8 cellular contexts compared by ENCODE assay signal in the genomic region with DNA sequence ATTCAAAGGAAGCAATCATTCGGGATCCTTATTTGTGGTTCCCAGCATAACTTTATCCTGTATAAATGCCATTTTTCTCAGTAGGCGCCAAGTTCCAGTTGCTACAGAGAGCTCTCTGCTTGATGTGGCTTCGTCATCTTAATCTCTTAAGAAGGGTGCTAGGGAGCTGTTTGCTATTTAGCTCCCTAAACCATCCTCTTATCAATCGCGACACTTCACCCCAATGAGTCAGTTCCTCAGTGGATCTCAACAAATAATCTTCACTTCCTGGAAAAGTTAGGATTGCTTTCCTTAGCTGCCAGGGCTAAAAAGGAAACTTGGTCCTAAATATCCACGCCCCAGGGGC. TPM values are rescaled to one million over a fixed set of nuclear protein-coding genes. Genes with fewer than 3 reads are reported as not detected.
A peak's percentile ranks its signal among the peaks of the same experiment; 100 is the strongest.
DNase-seq lines count a peak whose midpoint lies in the region; ATAC-seq, FAIRE-seq and TF ChIP-seq lines count a peak whose summit lies in the region.

No MANE protein-coding gene starts in this region.

- peaks cover 37% of the 10 kb centered on the region for H3K27me3 Mint-ChIP-seq in activated T-helper 17 cell treated with anti-CD3 and anti-CD28 coated beads, Interleukin-2, amount 50 U/mL, for 72 hours
- H3K27me3 Mint-ChIP-seq in CD14-positive monocyte (ENCODE audit: low read depth in 3 of 3) = peaks cover 29 to 37% (median 34%) of the 10 kb centered on the region in 3 donors

- no peaks in the 10 kb centered on the region for H3K9me3 Mint-ChIP-seq in activated T-helper 17 cell treated with anti-CD3 and anti-CD28 coated beads, Interleukin-2, amount 50 U/mL, for 72 hours
- peaks cover 0 to 4% (median 0%) of the 10 kb centered on the region in 7 donors for H3K9me3 Mint-ChIP-seq in CD14-positive monocyte

- H4K5ac ChIP-seq in mesendoderm (ENCODE audit: low read length) = no peak overlapping the region

- peak overlapping the region; percentile 61 for H3K4me3 Mint-ChIP-seq in activated T-helper 17 cell treated with anti-CD3 and anti-CD28 coated beads, Interleukin-2, amount 50 U/mL, for 72 hours
- H3K4me3 Mint-ChIP-seq in CD14-positive monocyte = peak overlapping the region in 1 of 2 donors; percentile 97

- intact Hi-C loops in sciatic nerve (cut with DNase I) (no loop called here), CD14-positive monocyte (cut with micrococcal nuclease) (loop anchor here (5.0 to 10.0 kb wide), 2 partner anchors 1050 to 1052 kb away; no protein-coding TSS in a partner anchor)

- no peak overlapping the region for H3K18ac ChIP-seq in mesendoderm (ENCODE audit: low read length)

- H3K79me2 ChIP-seq in mesendoderm (ENCODE audit: control insufficient read depth, insufficient read depth, low read length) = no peaks in the 10 kb centered on the region

- H3K9ac ChIP-seq in mesendoderm (ENCODE audit: low read length) = no peak overlapping the region

- no peak overlapping the region for H2AK5ac ChIP-seq in mesendoderm (ENCODE audit: low read length)

- no peak overlapping the region for H3K4me3 ChIP-seq in mesendoderm (ENCODE audit: low read length)

- no peaks in the 10 kb centered on the region for H3K27me3 ChIP-seq in mesendoderm (ENCODE audit: insufficient read depth, low read length, poor library complexity)

- H3K4me1 ChIP-seq in mesendoderm (ENCODE audit: control insufficient read depth, low read depth, low read length) = no peaks in the 10 kb centered on the region

- no peak overlapping the region for H4K8ac ChIP-seq in mesendoderm (ENCODE audit: low read depth, low read length)

- no peaks in the 10 kb centered on the region for H3K79me1 ChIP-seq in mesendoderm (ENCODE audit: low read length)

- DNase-seq in sciatic nerve (ENCODE audit: low spot score) = no peak
- no peak for DNase-seq in GM12891 (ENCODE audit: insufficient read length, low spot score)
- no peak for DNase-seq in CD14-positive monocyte (ENCODE audit: low spot score)
- no peak for DNase-seq in mesendoderm
- no peak for DNase-seq in NCI-H1105 (lab: John Stamatoyannopoulos, UW)

- H3K36me3 Mint-ChIP-seq in activated T-helper 17 cell treated with anti-CD3 and anti-CD28 coated beads, Interleukin-2, amount 50 U/mL, for 72 hours (ENCODE audit: low read depth) = no peaks in the 10 kb centered on the region
- H3K36me3 Mint-ChIP-seq in CD14-positive monocyte = no peaks in the 10 kb centered on the region

- ATAC-seq in GM19025 (IDR thresholded peaks at IDR 0.05; ENCODE audit: low read depth, unreplicated experiment) (peak; percentile 2), HG02870 (IDR thresholded peaks at IDR 0.05; ENCODE audit: unreplicated experiment) (peak; percentile 16), sciatic nerve (peak; percentile 33)
- ATAC-seq in activated T-helper 17 cell treated with anti-CD3 and anti-CD28 coated beads, Interleukin-2, amount 50 U/mL, for 72 hours (replicated peaks) = no peak

- H3K4ac ChIP-seq in mesendoderm (ENCODE audit: low read depth, low read length) = no peak overlapping the region

- H3K27ac ChIP-seq in mesendoderm (ENCODE audit: low read depth, low read length) = no peak overlapping the region

- TF ChIP-seq CTCF in CD14-positive monocyte (IDR thresholded peaks at IDR 0.05) = no peak

- no peak overlapping the region for H3K56ac ChIP-seq in mesendoderm (ENCODE audit: low read length)

- no peak for FAIRE-seq in GM12891 (lab: Jason Lieb, UNC)

- no peaks in the 10 kb centered on the region for H3K36me3 ChIP-seq in mesendoderm (ENCODE audit: control insufficient read depth, insufficient read depth, low read length)

- no peaks in the 10 kb centered on the region for H3K4me1 Mint-ChIP-seq in activated T-helper 17 cell treated with anti-CD3 and anti-CD28 coated beads, Interleukin-2, amount 50 U/mL, for 72 hours
- peaks cover 13% of the 10 kb centered on the region for H3K4me1 Mint-ChIP-seq in CD14-positive monocyte

- H3K4me2 ChIP-seq in mesendoderm (ENCODE audit: low read length) = no peak overlapping the region

- no peak overlapping the region for H3K23ac ChIP-seq in mesendoderm (ENCODE audit: low read length)

- no CpG with 5 or more reads among the region's 6 CpGs for WGBS in mesendoderm (ENCODE audit: extremely low coverage, insufficient coverage, low lambda C conversion rate)

- H2BK5ac ChIP-seq in mesendoderm (ENCODE audit: low read length) = no peak overlapping the region

- H2BK15ac ChIP-seq in mesendoderm (replicated peaks; ENCODE audit: low read depth) = no peak overlapping the region

- no peak for TF ChIP-seq POLR2A in GM12891 (IDR thresholded peaks at IDR 0.05; ENCODE audit: low read depth, low read length)

- no peak overlapping the region for H2BK120ac ChIP-seq in mesendoderm (ENCODE audit: low read depth, low read length)

- no peak overlapping the region for H3K27ac Mint-ChIP-seq in activated T-helper 17 cell treated with anti-CD3 and anti-CD28 coated beads, Interleukin-2, amount 50 U/mL, for 72 hours
- H3K27ac Mint-ChIP-seq in CD14-positive monocyte = no peak overlapping the region

TF ChIP-seq in GM12891, 5 proteins besides CTCF, POLR2A, EP300 and RAD21:
- TF ChIP-seq POLR2AphosphoS5 (IDR thresholded peaks at IDR 0.05; ENCODE audit: low read depth, low read length) (no peak), SPI1 (IDR thresholded peaks at IDR 0.05; ENCODE audit: low read depth, low read length) (no peak), PAX5 (IDR thresholded peaks at IDR 0.05; ENCODE audit: insufficient read depth, low read length, severe bottlenecking) (no peak), TAF1 (IDR thresholded peaks at IDR 0.05; ENCODE audit: low read depth, low read length) (no peak), POU2F2 (IDR thresholded peaks at IDR 0.05; ENCODE audit: low read depth, low read length) (no peak)

RNA-seq across cellular contexts. Expression of gene NKAIN2, which starts 1.3 kb away (rescaled TPM):
- not detected for total RNA-seq in activated T-helper 17 cell treated with anti-CD3 and anti-CD28 coated beads, Interleukin-2, amount 50 U/mL, for 72 hours
- total RNA-seq in sciatic nerve = 48.4 TPM
- polyA plus RNA-seq in GM12891 (2012; ENCODE audit: low read depth, missing spikeins) = not detected
- not detected for polyA plus RNA-seq in CD14-positive monocyte
- 0.31 TPM for polyA plus RNA-seq in mesendoderm (2013, experiment 1 of 2)
- 0.38 TPM for polyA plus RNA-seq in mesendoderm (2013, experiment 2 of 2)

Comparison
In these comparisons a context has a peak if more than half of its experiments do, and no peak if none do; other contexts are left out.
1. RNA of gene NKAIN2, which starts 1.3 kb away (total RNA-seq): 48.4 TPM in sciatic nerve (single experiment); not detected in activated T-helper 17 cell treated with anti-CD3 and anti-CD28 coated beads, Interleukin-2, amount 50 U/mL, for 72 hours; every median in the first group is over 10 times any median in the second.